Comparison of ENCODE assay signal across 15 cellular contexts in genomic region chr1:164702664-164703063, GRCh38.
A peak's percentile ranks its signal among the peaks of the same experiment; 100 is the strongest.
DNase-seq lines count a peak whose midpoint lies in the region; ATAC-seq, FAIRE-seq and TF ChIP-seq lines count a peak whose summit lies in the region.
"Had no signal": no experiment of that assay in that cellular context is flagged by ENCODE, and none has a peak within 500 bp of the region (broad histone marks: within the 10 kb centered on the region; RNA-seq: fewer than 3 reads in every experiment).

No MANE protein-coding gene starts in this region.

- peak overlapping the region; percentile 96 for H3K27ac Mint-ChIP-seq in mesothelial cell of epicardium
- H3K27ac Mint-ChIP-seq: CD4-positive, CD25-positive, alpha-beta regulatory T cell had no signal

- peaks cover 96% of the 10 kb centered on the region for H3K4me1 Mint-ChIP-seq in mesothelial cell of epicardium
- H3K4me1 Mint-ChIP-seq: CD4-positive, CD25-positive, alpha-beta regulatory T cell had no signal

- no peaks in the 10 kb centered on the region for H4K20me1 ChIP-seq in K562 (replicated peaks; ENCODE audit: control insufficient read depth, insufficient read depth, low read length)

- TF ChIP-seq EP300 in K562 (IDR thresholded peaks at IDR 0.05; ENCODE audit: low read length) = no peak

- H3K27ac ChIP-seq in K562 (ENCODE audit: extremely low read depth, low read depth, low read length) (peak overlapping the region; percentile 51; the same call in 2 of the 3 replicates), stomach smooth muscle (ENCODE audit: low read length) (peak overlapping the region; percentile 50)

- H3K4me1 ChIP-seq in K562 (replicated peaks in 1 of 2; ENCODE audit: control insufficient read depth in 2 of 2, insufficient read depth in 2 of 2, low read length in 2 of 2) (peaks cover 0 to 24% of the 10 kb centered on the region in 2 experiments; a peak in 2 of 5 replicates), stomach smooth muscle (ENCODE audit: control insufficient read depth, insufficient read depth, low read length) (peaks cover 41% of the 10 kb centered on the region)

- H3K27me3 ChIP-seq in K562 (ENCODE audit: control insufficient read depth in 2 of 2, insufficient read depth in 2 of 2, low read length in 2 of 2) = no peaks in the 10 kb centered on the region
- no peaks in the 10 kb centered on the region for H3K27me3 ChIP-seq in stomach smooth muscle (ENCODE audit: control insufficient read depth in 1 of 2, insufficient read depth in 2 of 2, low read length in 2 of 2)

- no peaks in the 10 kb centered on the region for H3K9me3 Mint-ChIP-seq in mesothelial cell of epicardium
- H3K9me3 Mint-ChIP-seq: GM23338 had no signal

- peak; percentile 21 for DNase-seq in DMS53 treated with DMSO at 0.1 percent for 48 hours (lab: John Stamatoyannopoulos, UW; ENCODE audit: unreplicated experiment)
- no peak for DNase-seq in K562 (ENCODE audit: extremely low read depth in 1 of 4, low spot score in 3 of 4)
- no peak for DNase-seq in mesothelial cell of epicardium (ENCODE audit: low spot score in 2 of 2, unreplicated experiment in 2 of 2)
- DNase-seq in hepatic stellate cell (ENCODE audit: low spot score) = no peak
- DNase-seq in iPS-NIHi7 (ENCODE audit: extremely low spot score) = no peak
- DNase-seq in ureter (ENCODE audit: low spot score) = no peak
- DNase-seq: Calu3; CD4-positive, CD25-positive, alpha-beta regulatory T cell; NCI-H1048; NCI-H446; NCI-H774 had no signal

- no peaks in the 10 kb centered on the region for H3K36me3 Mint-ChIP-seq in mesothelial cell of epicardium
- H3K36me3 Mint-ChIP-seq: CD4-positive, CD25-positive, alpha-beta regulatory T cell had no signal

- H3K79me2 ChIP-seq in K562 (ENCODE audit: control insufficient read depth, insufficient read depth, low read length) = no peaks in the 10 kb centered on the region

- peak overlapping the region; percentile 57 for H2AFZ ChIP-seq in K562 (ENCODE audit: low read depth, low read length)
- H2AFZ ChIP-seq: GM23338 had no signal

- no peak overlapping the region for H3K4me3 Mint-ChIP-seq in mesothelial cell of epicardium
- H3K4me3 Mint-ChIP-seq: CD4-positive, CD25-positive, alpha-beta regulatory T cell; GM23338 had no signal

- H3K9ac ChIP-seq in K562 (ENCODE audit: insufficient read depth in 1 of 2, low read depth in 2 of 2, low read length in 2 of 2) (peak overlapping the region in 1 of 2 experiments; percentile 9; a peak in 1 of 4 replicates), stomach smooth muscle (ENCODE audit: low read length in 2 of 2) (no peak overlapping the region)

- H3K9me3 ChIP-seq in K562 (replicated peaks; ENCODE audit: control insufficient read depth, insufficient read depth, low read depth, low read length) = no peaks in the 10 kb centered on the region
- no peaks in the 10 kb centered on the region for H3K9me3 ChIP-seq in stomach smooth muscle (ENCODE audit: control insufficient read depth in 2 of 2, low read length in 2 of 2)

- ATAC-seq in K562 = peak; percentile 31
- ATAC-seq: GM23338 had no signal

- no peak for TF ChIP-seq RAD21 in K562 (CRISPR knock-in tag; conservative IDR thresholded peaks at IDR 0.05 in 1 of 2, IDR thresholded peaks at IDR 0.05 in 1 of 2)

- H3K36me3 ChIP-seq in K562 (ENCODE audit: control insufficient read depth, insufficient read depth, low read length) = no peaks in the 10 kb centered on the region
- no peaks in the 10 kb centered on the region for H3K36me3 ChIP-seq in stomach smooth muscle (ENCODE audit: control insufficient read depth in 2 of 2, insufficient read depth in 2 of 2, low read length in 2 of 2)

- intact Hi-C loops in K562 (cut with micrococcal nuclease) = no loop called here

- CTCF ChIA-PET in K562 (lab: Yijun Ruan, JAX; ENCODE audit: low intra/inter-chr PET ratio) = no interaction called here

- FAIRE-seq in K562 (lab: Jason Lieb, UNC) = no peak
- FAIRE-seq: HTR-8/SVneo, RCC 7860 had no signal

- peak overlapping the region; percentile 9; the same call in 1 of the 2 replicates for H3K4me2 ChIP-seq in K562 (ENCODE audit: insufficient read depth, low read length)

- H3K4me3 ChIP-seq in K562 (no peak overlapping the region), stomach smooth muscle (ENCODE audit: low read length in 2 of 2) (no peak overlapping the region)
- H3K4me3 ChIP-seq: GM23338 had no signal

- BruUV-seq in K562 (replicated peaks; lab: Mats Ljungman, UMichigan) = no TSS peak

- in situ Hi-C loops in K562 (cut with MboI) = no loop called here

- POLR2A ChIA-PET in K562 (lab: Yijun Ruan, JAX) = interaction anchor here (1.3 kb wide), 1 partner anchor 9 kb away, joined by 6 read pairs; no protein-coding TSS in a partner anchor

- H3K27me3 Mint-ChIP-seq in mesothelial cell of epicardium (ENCODE audit: low read depth) = no peaks in the 10 kb centered on the region

- WGBS in K562 (ENCODE audit: insufficient coverage, low coverage, missing lambda C conversion rate) = 5% methylated on average over 2 of the region's 2 CpGs

- H3K9me1 ChIP-seq in K562 (ENCODE audit: control insufficient read depth, insufficient read depth, low read length) = no peaks in the 10 kb centered on the region

- TF ChIP-seq CTCF in K562 (IDR thresholded peaks at IDR 0.05 in 2 of 3, conservative IDR thresholded peaks at IDR 0.05 in 1 of 3; ENCODE audit: insufficient read depth in 2 of 3, low read depth in 1 of 3, low read length in 3 of 3) (no peak), mesothelial cell of epicardium (IDR thresholded peaks at IDR 0.05; ENCODE audit: unreplicated experiment) (no peak)

- TF ChIP-seq POLR2A in K562 (conservative IDR thresholded peaks at IDR 0.05) = no peak

TF ChIP-seq in K562, 482 proteins besides CTCF, POLR2A, EP300 and RAD21:
- TF ChIP-seq ATF3 (IDR thresholded peaks at IDR 0.05) = peak; percentile 64
- no peak for TF ChIP-seq ATF3 (CRISPR knock-in tag; conservative IDR thresholded peaks at IDR 0.05)
- no peak for TF ChIP-seq JUND (IDR thresholded peaks at IDR 0.05; ENCODE audit: borderline replicate concordance, low read depth, low read length)
- TF ChIP-seq JUND (tag; IDR thresholded peaks at IDR 0.05; ENCODE audit: borderline replicate concordance, low read depth, low read length) = peak; percentile 2; the same call in 1 of the 3 replicates
- TF ChIP-seq SIRT6 (IDR thresholded peaks at IDR 0.05; ENCODE audit: low read depth, low read length) = no peak
- TF ChIP-seq CREBBP (IDR thresholded peaks at IDR 0.05; ENCODE audit: low read depth, low read length) = no peak
- peak; percentile 23; the same call in 1 of the 2 replicates for TF ChIP-seq NFE2 (IDR thresholded peaks at IDR 0.05; ENCODE audit: low read depth)
- TF ChIP-seq PHB2 (IDR thresholded peaks at IDR 0.05; ENCODE audit: low read depth) = no peak
- TF ChIP-seq BACH1 (tag; IDR thresholded peaks at IDR 0.05) = 0 out of 2 replicates have a peak, but pooled peaks have one; percentile 2
